ENCODE assay signal across 25 cellular contexts in the genomic region with DNA sequence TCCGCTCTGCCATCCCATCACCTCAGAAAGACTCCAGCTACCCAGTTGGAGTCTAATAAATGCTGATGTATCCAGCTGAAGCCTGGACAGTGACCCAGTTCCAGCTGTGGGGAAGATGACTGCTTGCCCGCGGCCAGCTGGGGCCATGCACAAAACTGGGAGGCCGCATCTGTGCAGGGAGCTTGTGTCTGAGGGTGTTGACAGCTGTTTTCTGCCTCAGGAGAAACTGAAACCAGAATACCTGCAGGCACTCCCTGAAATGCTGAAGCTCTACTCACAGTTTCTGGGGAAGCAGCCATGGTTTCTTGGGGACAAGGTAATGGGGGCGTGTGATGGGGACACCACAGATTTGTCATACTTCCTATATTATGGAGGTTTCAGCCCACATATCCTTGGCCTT. TPM values are rescaled to one million over a fixed set of nuclear protein-coding genes. Genes with fewer than 3 reads are reported as not detected.
"Had no signal": no experiment of that assay in that cellular context is flagged by ENCODE, and none has a peak within 500 bp of the region (broad histone marks: within the 10 kb centered on the region; RNA-seq: fewer than 3 reads in every experiment).

No MANE protein-coding gene starts in this region.

- H3K36me3 ChIP-seq: cardiac muscle cell, pancreas, right lobe of liver, upper lobe of right lung had no signal

- DNase-seq: activated CD4-positive, alpha-beta T cell treated with anti-CD3 and anti-CD28 coated beads, Interleukin-2, amount 50 U/mL, for 4 hours; activated CD4-positive, CD25-positive, alpha-beta regulatory T cell treated with anti-CD3 and anti-CD28 coated beads, Interleukin-2, amount 50 U/mL, for 72 hours; activated gamma-delta T cell treated with Interleukin-2 at 50 U/mL for 16 hours; activated naive CD8-positive, alpha-beta T cell treated with anti-CD3 and anti-CD28 coated beads for 36 hours; amniotic stem cell; dorsolateral prefrontal cortex; head of caudate nucleus; kidney; left lung; mammary epithelial cell; pancreas; right lobe of liver; stimulated activated CD4-positive, alpha-beta T cell treated with anti-CD3 and anti-CD28 coated beads, Interleukin-4, amount 100 ng/mL, for 24 hours; stomach; T-helper 2 cell; testis; upper lobe of right lung had no signal

- FAIRE-seq: frontal cortex, kidney, pancreas had no signal

- H3K27me3 ChIP-seq: cardiac muscle cell, dorsolateral prefrontal cortex, left lung, pancreas, right lobe of liver, stomach, testis, upper lobe of right lung had no signal

- H3K4me3 ChIP-seq: cardiac muscle cell, dorsolateral prefrontal cortex, left lung, pancreas, right lobe of liver, stomach, testis, upper lobe of right lung had no signal

- H3K4me1 ChIP-seq: right lobe of liver had no signal

- H3K27ac ChIP-seq: cardiac muscle cell, dorsolateral prefrontal cortex, epithelial cell of prostate, left lung, pancreas, right lobe of liver, stomach, testis, upper lobe of right lung, VCaP had no signal

- H3K9me3 ChIP-seq: left lung, pancreas, right lobe of liver, stomach, testis, upper lobe of right lung had no signal

- ATAC-seq: left lung; pancreas; right lobe of liver; stimulated activated effector memory CD8-positive, alpha-beta T cell treated with anti-CD3 and anti-CD28 coated beads, Interleukin-12 subunit alpha, Interleukin-12 subunit beta, amount 100 ng/mL, for 72 hours; upper lobe of right lung had no signal

RNA-seq across cellular contexts. Expression of a gene that starts 16.6 kb away (rescaled TPM):
- total RNA-seq: activated CD8-positive, alpha-beta memory T cell treated with anti-CD3 and anti-CD28 coated beads for 36 hours; activated naive CD8-positive, alpha-beta T cell treated with anti-CD3 and anti-CD28 coated beads for 36 hours; kidney; mononuclear cell; pulmonary artery endothelial cell; testis; upper lobe of right lung had no signal
- polyA plus RNA-seq: mammary epithelial cell had no signal

RNA-seq across cellular contexts. Expression of a gene that starts 41.0 kb away (rescaled TPM):
- total RNA-seq: activated CD8-positive, alpha-beta memory T cell treated with anti-CD3 and anti-CD28 coated beads for 36 hours; mammary epithelial cell; mononuclear cell had no signal
- polyA plus RNA-seq: cardiac muscle cell, mammary epithelial cell had no signal
